ENCODE assay signal across 8 cellular contexts in the genomic region with DNA sequence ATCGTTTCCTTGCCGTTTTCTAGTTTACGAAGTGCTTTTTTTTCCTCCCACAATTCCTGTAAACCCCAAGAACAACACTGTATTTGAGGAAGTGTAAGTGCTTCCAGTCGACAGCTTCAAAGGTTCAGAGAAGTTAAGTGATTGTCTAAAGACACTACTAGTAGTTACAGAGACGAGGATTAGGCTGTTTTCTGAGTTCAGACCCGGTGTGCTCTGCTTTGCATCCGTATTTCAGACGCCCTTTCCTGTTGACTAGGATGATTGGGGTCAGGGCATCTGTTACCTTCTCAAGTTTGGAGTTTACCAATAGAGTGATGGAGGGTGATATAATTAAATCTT. TPM values are rescaled to one million over a fixed set of nuclear protein-coding genes. Genes with fewer than 3 reads are reported as not detected.
DNase-seq lines count a peak whose midpoint lies in the region; ATAC-seq, FAIRE-seq and TF ChIP-seq lines count a peak whose summit lies in the region.

No MANE protein-coding gene starts in this region.

- intact Hi-C loops in activated CD4-positive, alpha-beta T cell treated with anti-CD3 and anti-CD28 coated beads for 36 hours (cut with DNase I, micrococcal nuclease), result loop anchor here in 1 of 2 experiments (5.0 kb wide), 1 partner anchor 251 kb away; no protein-coding TSS in a partner anchor
- intact Hi-C loops in testis (cut with DNase I; ENCODE audit: low total_unique reads), result no loop called here

- H3K9ac ChIP-seq in keratinocyte (ENCODE audit: control insufficient read depth, extremely low read depth, insufficient read depth, low read length), result peak overlapping the region; percentile 80

- TF ChIP-seq CTCF in keratinocyte (optimal IDR thresholded peaks at IDR 0.05 in 1 of 3, IDR thresholded peaks at IDR 0.05 in 1 of 3, conservative IDR thresholded peaks at IDR 0.05 in 1 of 3; ENCODE audit: extremely low read depth in 1 of 3, insufficient read depth in 2 of 3, low read length in 3 of 3) (no peak), testis (IDR thresholded peaks at IDR 0.05) (no peak)

- peaks cover 7% of the 10 kb centered on the region in 2 experiments for H3K36me3 ChIP-seq in keratinocyte (ENCODE audit: control insufficient read depth in 2 of 2, extremely low read depth in 1 of 2, insufficient read depth in 2 of 2, low read length in 2 of 2)
- no peaks in the 10 kb centered on the region for H3K36me3 ChIP-seq in testis (ENCODE audit: low read depth, missing control alignments)

- H3K4me3 ChIP-seq in keratinocyte (ENCODE audit: control insufficient read depth in 2 of 3, extremely low read depth in 1 of 3, insufficient read depth in 2 of 3, low read depth in 1 of 3, low read length in 3 of 3) (peak overlapping the region; percentile 50 to 95 (median 87)), testis (peak overlapping the region; percentile 63 to 68)

- WGBS in testis, 2 donors, result 1% methylated on average over 8 of the region's 8 CpGs

- FAIRE-seq in keratinocyte (lab: Jason Lieb, UNC), result no peak

- CTCF ChIA-PET in activated CD4-positive, alpha-beta T cell treated with anti-CD3 and anti-CD28 coated beads for 36 hours (lab: Charles Lee), result interaction anchor here (0.6 to 3.0 kb wide), 5 partner anchors 9 to 143 kb away, joined by 3 to 9 read pairs (median 5); a partner anchor contains a TSS

- H3K79me2 ChIP-seq in keratinocyte (ENCODE audit: control insufficient read depth, insufficient read depth, low read length), result peaks cover 30% of the 10 kb centered on the region

- H3K36me3 Mint-ChIP-seq in activated CD4-positive, alpha-beta T cell treated with anti-CD3 and anti-CD28 coated beads for 36 hours (ENCODE audit: low read depth), result peaks cover 28% of the 10 kb centered on the region
- peaks cover 52% of the 10 kb centered on the region for H3K36me3 Mint-ChIP-seq in activated T-helper 17 cell treated with anti-CD3 and anti-CD28 coated beads, Interleukin-2, amount 50 U/mL, for 72 hours (ENCODE audit: low read depth)

- peak overlapping the region; percentile 78 for H2AFZ ChIP-seq in keratinocyte (ENCODE audit: control insufficient read depth, low read length)

- H3K4me1 ChIP-seq in keratinocyte (ENCODE audit: control insufficient read depth, extremely low read depth, insufficient read depth, low read length), result peaks cover 5% of the 10 kb centered on the region
- H3K4me1 ChIP-seq in testis, result peaks cover 7% of the 10 kb centered on the region

- H3K27ac ChIP-seq in keratinocyte (ENCODE audit: control insufficient read depth, insufficient read depth, low read length), result peak overlapping the region; percentile 79
- peak overlapping the region; percentile 7 to 9 for H3K27ac ChIP-seq in testis

- H3K9me3 ChIP-seq in keratinocyte (ENCODE audit: control insufficient read depth, low read depth, low read length) (no peaks in the 10 kb centered on the region), testis (no peaks in the 10 kb centered on the region)

- no peak for DNase-seq in activated CD4-positive, alpha-beta T cell treated with anti-CD3 and anti-CD28 coated beads for 36 hours
- DNase-seq in activated CD4-positive, alpha-beta T cell treated with anti-CD3 and anti-CD28 coated beads, Interleukin-2, amount 50 U/mL, for 1 hour, result no peak
- DNase-seq in keratinocyte (ENCODE audit: low read depth, low spot score) (no peak), testis (no peak), NCI-H1417 treated with DMSO at 0.1 percent for 48 hours (lab: John Stamatoyannopoulos, UW) (no peak), OCI-M2 (lab: John Stamatoyannopoulos, UW; ENCODE audit: unreplicated experiment) (no peak), NCI-H2081 treated with DMSO at 0.1 percent for 48 hours (lab: John Stamatoyannopoulos, UW) (no peak)

- no peak for ATAC-seq in activated CD4-positive, alpha-beta T cell treated with anti-CD3 and anti-CD28 coated beads for 36 hours
- no peak for ATAC-seq in activated T-helper 17 cell treated with anti-CD3 and anti-CD28 coated beads, Interleukin-2, amount 50 U/mL, for 72 hours (replicated peaks)

- dilution Hi-C loops in keratinocyte (cut with MboI; ENCODE audit: extremely low pct_ligation_motif_present, low sequenced_read_pairs), result no loop called here

- no peaks in the 10 kb centered on the region for H3K9me1 ChIP-seq in keratinocyte (ENCODE audit: control insufficient read depth, extremely low read depth, insufficient read depth, low read length)

- H3K27ac Mint-ChIP-seq in activated CD4-positive, alpha-beta T cell treated with anti-CD3 and anti-CD28 coated beads for 36 hours, result peak overlapping the region; percentile 95
- H3K27ac Mint-ChIP-seq in activated T-helper 17 cell treated with anti-CD3 and anti-CD28 coated beads, Interleukin-2, amount 50 U/mL, for 72 hours, result peak overlapping the region; percentile 95

- H3K27me3 ChIP-seq in keratinocyte (ENCODE audit: control insufficient read depth, extremely low read depth, insufficient read depth, low read length) (no peaks in the 10 kb centered on the region), testis (no peaks in the 10 kb centered on the region)

- no peaks in the 10 kb centered on the region for H4K20me1 ChIP-seq in keratinocyte (ENCODE audit: control insufficient read depth, extremely low read depth, insufficient read depth, low read length)

- POLR2A ChIA-PET in activated CD4-positive, alpha-beta T cell treated with anti-CD3 and anti-CD28 coated beads for 36 hours (lab: Charles Lee), result interaction anchor here (1.6 kb wide), 1 partner anchor 9 kb away, joined by 5 read pairs; no protein-coding TSS in a partner anchor

- H3K4me1 Mint-ChIP-seq in activated CD4-positive, alpha-beta T cell treated with anti-CD3 and anti-CD28 coated beads for 36 hours, result peaks cover 25% of the 10 kb centered on the region
- H3K4me1 Mint-ChIP-seq in activated T-helper 17 cell treated with anti-CD3 and anti-CD28 coated beads, Interleukin-2, amount 50 U/mL, for 72 hours, result peaks cover 11% of the 10 kb centered on the region

- no peaks in the 10 kb centered on the region for H3K27me3 Mint-ChIP-seq in activated CD4-positive, alpha-beta T cell treated with anti-CD3 and anti-CD28 coated beads for 36 hours
- H3K27me3 Mint-ChIP-seq in activated T-helper 17 cell treated with anti-CD3 and anti-CD28 coated beads, Interleukin-2, amount 50 U/mL, for 72 hours, result no peaks in the 10 kb centered on the region

- H3K4me2 ChIP-seq in keratinocyte (ENCODE audit: control insufficient read depth, extremely low read depth, insufficient read depth, low read depth, low read length), result peak overlapping the region; percentile 68

- H3K4me3 Mint-ChIP-seq in activated CD4-positive, alpha-beta T cell treated with anti-CD3 and anti-CD28 coated beads for 36 hours, result peak overlapping the region; percentile 83
- H3K4me3 Mint-ChIP-seq in activated T-helper 17 cell treated with anti-CD3 and anti-CD28 coated beads, Interleukin-2, amount 50 U/mL, for 72 hours, result peak overlapping the region; percentile 95

- TF ChIP-seq POLR2A in testis (IDR thresholded peaks at IDR 0.05), result no peak

- H3K9me3 Mint-ChIP-seq in activated CD4-positive, alpha-beta T cell treated with anti-CD3 and anti-CD28 coated beads for 36 hours (ENCODE audit: low read depth), result no peaks in the 10 kb centered on the region
- no peaks in the 10 kb centered on the region for H3K9me3 Mint-ChIP-seq in activated T-helper 17 cell treated with anti-CD3 and anti-CD28 coated beads, Interleukin-2, amount 50 U/mL, for 72 hours

RNA-seq across cellular contexts. Expression of a gene that starts 0.4 kb away (rescaled TPM):
- 10 to 100 TPM; 11.9 to 15.9 TPM for total RNA-seq in activated CD4-positive, alpha-beta T cell treated with anti-CD3 and anti-CD28 coated beads for 36 hours
- 10 to 100 TPM; 16.6 to 24.1 TPM for total RNA-seq in activated T-helper 17 cell treated with anti-CD3 and anti-CD28 coated beads, Interleukin-2, amount 50 U/mL, for 72 hours
- polyA plus RNA-seq in keratinocyte (24.6 to 41.7 TPM (median 25.0 TPM) in 3 replicates), testis (ENCODE audit: insufficient read depth, low read depth, low replicate concordance) (14.4 TPM)
- polyA plus RNA-seq in keratinocyte (2011; ENCODE audit: low read depth), result 13.5 TPM
- 18.4 and 27.3 TPM in 2 replicates for polyA plus RNA-seq in keratinocyte (2011; cell fraction: cytosol; rRNA removed)
- polyA plus RNA-seq in keratinocyte (2011; cell fraction: nucleus; rRNA removed), result 30.9 and 40.4 TPM in 2 replicates
- 19.0 and 19.3 TPM in 2 replicates for polyA plus RNA-seq in keratinocyte (2012; ENCODE audit: low replicate concordance)
- polyA minus RNA-seq in keratinocyte, result 10.0 to 27.2 TPM (median 23.5 TPM) in 3 replicates
- 11.5 TPM for polyA minus RNA-seq in keratinocyte (2011; cell fraction: cytosol; rRNA and poly(A)+ RNA removed)
- 12.9 and 15.7 TPM in 2 replicates for polyA minus RNA-seq in keratinocyte (2011; cell fraction: nucleus; rRNA and poly(A)+ RNA removed)
- 10 to 100 TPM; 15.5 to 19.8 TPM for total RNA-seq in testis

RNA-seq across cellular contexts. Expression of a gene that starts 8.3 kb away (rescaled TPM):
- under 1 TPM; 0.43 to 0.47 TPM for total RNA-seq in activated CD4-positive, alpha-beta T cell treated with anti-CD3 and anti-CD28 coated beads for 36 hours
- total RNA-seq in activated T-helper 17 cell treated with anti-CD3 and anti-CD28 coated beads, Interleukin-2, amount 50 U/mL, for 72 hours, result 1 to 10 TPM in 1 of 2 donors, not detected in 1; 1.5 TPM
- 0.05 to 0.14 TPM in 2 of 3 replicates, not detected in the other for polyA plus RNA-seq in keratinocyte
- 2.7 TPM for polyA plus RNA-seq in keratinocyte (2011; ENCODE audit: low read depth)
- not detected in 2 replicates for polyA plus RNA-seq in keratinocyte (2011; cell fraction: cytosol; rRNA removed)
- 0.10 TPM in 1 of 2 replicates, not detected in the other for polyA plus RNA-seq in keratinocyte (2011; cell fraction: nucleus; rRNA removed)
- 0.10 and 0.75 TPM in 2 replicates for polyA plus RNA-seq in keratinocyte (2012; ENCODE audit: low replicate concordance)
- polyA minus RNA-seq in keratinocyte, result not detected in 3 replicates
- not detected for polyA minus RNA-seq in keratinocyte (2011; cell fraction: cytosol; rRNA and poly(A)+ RNA removed)
- not detected in 2 replicates for polyA minus RNA-seq in keratinocyte (2011; cell fraction: nucleus; rRNA and poly(A)+ RNA removed)
- total RNA-seq in testis, result 1 to 10 TPM; 1.4 to 3.4 TPM
- 4.2 TPM for polyA plus RNA-seq in testis (ENCODE audit: insufficient read depth, low read depth, low replicate concordance)

RNA-seq across cellular contexts. Expression of a gene that starts 9.9 kb away (rescaled TPM):
- 10 to 100 TPM; 46.2 to 60.0 TPM for total RNA-seq in activated CD4-positive, alpha-beta T cell treated with anti-CD3 and anti-CD28 coated beads for 36 hours
- total RNA-seq in activated T-helper 17 cell treated with anti-CD3 and anti-CD28 coated beads, Interleukin-2, amount 50 U/mL, for 72 hours, result 10 to 100 TPM; 58.2 to 79.9 TPM
- polyA plus RNA-seq in keratinocyte, result 78.8 to 94.6 TPM (median 79.3 TPM) in 3 replicates
- 20.0 TPM for polyA plus RNA-seq in keratinocyte (2011; ENCODE audit: low read depth)
- polyA plus RNA-seq in keratinocyte (2011; cell fraction: cytosol; rRNA removed), result 42.1 and 51.9 TPM in 2 replicates
- 138 and 141 TPM in 2 replicates for polyA plus RNA-seq in keratinocyte (2011; cell fraction: nucleus; rRNA removed)
- polyA plus RNA-seq in keratinocyte (2012; ENCODE audit: low replicate concordance), result 49.6 and 67.7 TPM in 2 replicates
- polyA minus RNA-seq in keratinocyte, result 134 to 174 TPM (median 153 TPM) in 3 replicates
- 51.8 TPM for polyA minus RNA-seq in keratinocyte (2011; cell fraction: cytosol; rRNA and poly(A)+ RNA removed)
- polyA minus RNA-seq in keratinocyte (2011; cell fraction: nucleus; rRNA and poly(A)+ RNA removed), result 135 and 254 TPM in 2 replicates
- total RNA-seq in testis, result 10 to 100 TPM; 75.4 to 79.8 TPM
- 124 TPM for polyA plus RNA-seq in testis (ENCODE audit: insufficient read depth, low read depth, low replicate concordance)

RNA-seq across cellular contexts. Expression of a gene that starts 54.0 kb away (rescaled TPM):
- 10 to 100 TPM in 1 of 2 experiments, 1 to 10 TPM in 1; 8.6 to 10.6 TPM for total RNA-seq in activated CD4-positive, alpha-beta T cell treated with anti-CD3 and anti-CD28 coated beads for 36 hours
- 10 to 100 TPM; 10.9 to 12.3 TPM for total RNA-seq in activated T-helper 17 cell treated with anti-CD3 and anti-CD28 coated beads, Interleukin-2, amount 50 U/mL, for 72 hours
- 16.3 to 21.8 TPM (median 19.3 TPM) in 3 replicates for polyA plus RNA-seq in keratinocyte
- 21.2 TPM for polyA plus RNA-seq in keratinocyte (2011; ENCODE audit: low read depth)
- 15.3 and 18.0 TPM in 2 replicates for polyA plus RNA-seq in keratinocyte (2011; cell fraction: cytosol; rRNA removed)
- polyA plus RNA-seq in keratinocyte (2011; cell fraction: nucleus; rRNA removed), result 15.3 and 16.4 TPM in 2 replicates
- polyA plus RNA-seq in keratinocyte (2012; ENCODE audit: low replicate concordance), result 15.8 and 21.1 TPM in 2 replicates
- polyA minus RNA-seq in keratinocyte, result 1.8 to 6.7 TPM (median 5.9 TPM) in 3 replicates
- polyA minus RNA-seq in keratinocyte (2011; cell fraction: cytosol; rRNA and poly(A)+ RNA removed), result 10.9 TPM
- 3.1 and 4.2 TPM in 2 replicates for polyA minus RNA-seq in keratinocyte (2011; cell fraction: nucleus; rRNA and poly(A)+ RNA removed)
- total RNA-seq in testis, result 10 to 100 TPM; 49.9 to 52.3 TPM
- polyA plus RNA-seq in testis (ENCODE audit: insufficient read depth, low read depth, low replicate concordance), result 48.3 TPM

RNA-seq across cellular contexts. Expression of a gene that starts 54.4 kb away (rescaled TPM):
- 10 to 100 TPM; 59.8 to 72.5 TPM for total RNA-seq in activated CD4-positive, alpha-beta T cell treated with anti-CD3 and anti-CD28 coated beads for 36 hours
- 10 to 100 TPM; 40.3 to 75.7 TPM for total RNA-seq in activated T-helper 17 cell treated with anti-CD3 and anti-CD28 coated beads, Interleukin-2, amount 50 U/mL, for 72 hours
- polyA plus RNA-seq in keratinocyte, result 92.8 to 101 TPM (median 93.6 TPM) in 3 replicates
- 43.9 TPM for polyA plus RNA-seq in keratinocyte (2011; ENCODE audit: low read depth)
- 66.7 and 104 TPM in 2 replicates for polyA plus RNA-seq in keratinocyte (2011; cell fraction: cytosol; rRNA removed)
- 148 and 161 TPM in 2 replicates for polyA plus RNA-seq in keratinocyte (2011; cell fraction: nucleus; rRNA removed)
- 73.1 and 83.4 TPM in 2 replicates for polyA plus RNA-seq in keratinocyte (2012; ENCODE audit: low replicate concordance)
- polyA minus RNA-seq in keratinocyte, result 122 to 145 TPM (median 133 TPM) in 3 replicates
- 82.5 TPM for polyA minus RNA-seq in keratinocyte (2011; cell fraction: cytosol; rRNA and poly(A)+ RNA removed)
- 69.2 and 87.1 TPM in 2 replicates for polyA minus RNA-seq in keratinocyte (2011; cell fraction: nucleus; rRNA and poly(A)+ RNA removed)
- 10 to 100 TPM; 73.3 to 85.9 TPM for total RNA-seq in testis
- polyA plus RNA-seq in testis (ENCODE audit: insufficient read depth, low read depth, low replicate concordance), result 88.6 TPM
